In the genomic region with DNA sequence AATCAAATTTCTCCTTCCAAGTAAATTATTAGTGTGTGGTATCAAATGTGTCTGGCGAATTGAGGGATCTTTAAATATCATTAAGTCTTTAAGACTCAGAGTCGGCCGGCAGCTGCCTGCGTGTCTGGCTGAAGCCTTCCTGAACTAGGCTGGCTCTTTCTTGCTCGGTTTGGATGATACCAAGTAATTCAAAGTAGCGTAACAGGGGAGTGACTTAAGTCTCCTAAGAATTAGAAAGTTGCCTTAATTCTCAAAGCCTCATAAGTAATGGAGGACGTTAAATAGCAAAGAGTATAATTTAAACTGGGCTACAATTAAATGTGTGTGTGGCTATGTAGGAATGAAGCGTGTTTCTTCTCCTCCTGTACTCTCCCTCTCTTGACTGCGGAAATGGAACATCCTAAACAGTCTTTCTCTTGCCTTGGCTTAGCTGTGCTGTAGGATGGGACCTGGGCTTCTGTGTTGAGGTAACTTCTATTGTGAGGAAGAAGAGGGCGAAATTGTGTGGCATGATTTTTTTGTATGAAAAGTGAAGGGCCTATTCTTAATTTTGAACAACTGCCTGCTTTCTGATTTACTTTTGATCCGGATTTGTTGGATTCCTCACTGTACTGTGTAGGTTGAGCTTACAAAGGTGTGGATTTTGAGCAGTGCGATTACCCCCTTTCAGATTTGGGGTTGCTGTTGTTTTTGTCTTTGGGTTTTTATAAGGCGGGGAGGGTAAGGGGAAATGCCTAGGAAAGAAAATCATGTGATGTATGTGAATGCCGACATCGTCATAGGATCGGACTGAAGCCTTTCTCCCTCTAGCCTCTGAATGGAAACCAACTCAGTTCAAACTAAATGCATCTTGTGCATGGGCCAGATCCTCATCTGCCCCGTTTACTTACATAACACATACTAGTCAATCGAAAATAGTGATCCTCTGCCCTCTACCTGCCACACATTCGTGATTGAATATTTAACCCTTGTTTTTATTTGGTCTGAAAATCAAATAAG, we compare ENCODE assay signal across 8 cellular contexts. TPM values are rescaled to one million over a fixed set of nuclear protein-coding genes. Genes with fewer than 3 reads are reported as not detected.
DNase-seq lines count a peak whose midpoint lies in the region; ATAC-seq and TF ChIP-seq lines count a peak whose summit lies in the region.

No MANE protein-coding gene starts in this region.

- H3K4me1 ChIP-seq in HUES48 (ENCODE audit: control insufficient read depth, insufficient read depth, low read length) (peaks cover 49% of the 10 kb centered on the region), prostate gland (replicated peaks) (no peaks in the 10 kb centered on the region)

- H3K27ac ChIP-seq in HUES48 (ENCODE audit: low read depth, low read length) (peak overlapping the region; percentile 91), prostate gland (peak overlapping the region; percentile 84 to 89)

- peak; percentile 31 for TF ChIP-seq POLR2A in prostate gland (IDR thresholded peaks at IDR 0.05)

- DNase-seq in EL (peak; percentile 82), RPMI7951 (ENCODE audit: low read depth) (peak; percentile 81), Right ventricle myocardium inferior (ENCODE audit: missing footprints) (peak; percentile 50), prostate gland (ENCODE audit: low spot score) (peak; percentile 72), NCI-H1694 treated with DMSO at 0.1 percent for 48 hours (lab: John Stamatoyannopoulos, UW) (no peak)
- DNase-seq in activated naive CD4-positive, alpha-beta T cell treated with anti-CD3 and anti-CD28 coated beads, Interleukin-2, amount 10 ng/mL, durations not matched to agents 7 days and 5 days = peak; percentile 62

- no peaks in the 10 kb centered on the region for H3K36me3 ChIP-seq in HUES48 (ENCODE audit: control insufficient read depth, insufficient read depth, low read length)
- no peaks in the 10 kb centered on the region for H3K36me3 ChIP-seq in prostate gland

- H3K9me3 ChIP-seq in HUES48 (ENCODE audit: control insufficient read depth, insufficient read depth, low read length) (no peaks in the 10 kb centered on the region), prostate gland (no peaks in the 10 kb centered on the region)

- ATAC-seq in GM21529 (IDR thresholded peaks at IDR 0.05; ENCODE audit: unreplicated experiment) (peak; percentile 92), Right ventricle myocardium inferior (peak; percentile 83)

- H3K27ac Mint-ChIP-seq in activated naive CD4-positive, alpha-beta T cell treated with anti-CD3 and anti-CD28 coated beads, Interleukin-2, amount 10 ng/mL, durations not matched to agents 7 days and 5 days = no peak overlapping the region

- peaks cover 7% of the 10 kb centered on the region for H3K4me1 Mint-ChIP-seq in activated naive CD4-positive, alpha-beta T cell treated with anti-CD3 and anti-CD28 coated beads, Interleukin-2, amount 10 ng/mL, durations not matched to agents 7 days and 5 days

- no peaks in the 10 kb centered on the region for H3K27me3 Mint-ChIP-seq in activated naive CD4-positive, alpha-beta T cell treated with anti-CD3 and anti-CD28 coated beads, Interleukin-2, amount 10 ng/mL, durations not matched to agents 7 days and 5 days

- no peaks in the 10 kb centered on the region for H3K9me3 Mint-ChIP-seq in activated naive CD4-positive, alpha-beta T cell treated with anti-CD3 and anti-CD28 coated beads, Interleukin-2, amount 10 ng/mL, durations not matched to agents 7 days and 5 days

- H3K4me3 ChIP-seq in HUES48 (ENCODE audit: low read depth, low read length) = peak overlapping the region; percentile 71
- peak overlapping the region; percentile 29 to 36 for H3K4me3 ChIP-seq in prostate gland

- no peaks in the 10 kb centered on the region for H3K27me3 ChIP-seq in HUES48 (ENCODE audit: control insufficient read depth, insufficient read depth, low read length)
- no peaks in the 10 kb centered on the region for H3K27me3 ChIP-seq in prostate gland (replicated peaks; ENCODE audit: insufficient read depth)

- peaks cover 3% of the 10 kb centered on the region for H3K36me3 Mint-ChIP-seq in activated naive CD4-positive, alpha-beta T cell treated with anti-CD3 and anti-CD28 coated beads, Interleukin-2, amount 10 ng/mL, durations not matched to agents 7 days and 5 days

- peak overlapping the region; percentile 91 for H3K9ac ChIP-seq in HUES48 (ENCODE audit: low read depth, low read length)

- TF ChIP-seq CTCF in prostate gland (IDR thresholded peaks at IDR 0.05) = peak in 1 of 4 experiments; percentile 21

- CTCF ChIA-PET in activated naive CD4-positive, alpha-beta T cell treated with anti-CD3 and anti-CD28 coated beads, Interleukin-2, amount 10 ng/mL, durations not matched to agents 7 days and 5 days (lab: Charles Lee) = interaction anchor here (0.8 to 1.7 kb wide), 2 partner anchors 302 to 326 kb away, joined by 3 to 5 read pairs; no protein-coding TSS in a partner anchor

- 1% methylated on average over 19 of the region's 19 CpGs for WGBS in prostate gland

- no peak overlapping the region for H3K4me3 Mint-ChIP-seq in activated naive CD4-positive, alpha-beta T cell treated with anti-CD3 and anti-CD28 coated beads, Interleukin-2, amount 10 ng/mL, durations not matched to agents 7 days and 5 days

- intact Hi-C loops in Right ventricle myocardium inferior (cut with DNase I) (no loop called here), prostate gland (cut with DNase I) (no loop called here)

RNA-seq across cellular contexts. Expression of gene CPEB4, which starts 29.9 kb away (rescaled TPM):
- 11.2 and 12.5 TPM in 2 replicates for total RNA-seq in RPMI7951 (2014; rRNA removed; shearing (Covaris generic))
- 116 TPM for total RNA-seq in Right ventricle myocardium inferior
- 10 to 100 TPM; 36.5 to 45.3 TPM for total RNA-seq in prostate gland
